ENCODE assay signal across 7 cellular contexts in genomic region chr19:4065430-4066175, GRCh38. TPM values are rescaled to one million over a fixed set of nuclear protein-coding genes. Genes with fewer than 3 reads are reported as not detected.
DNase-seq lines count a peak whose midpoint lies in the region; ATAC-seq and TF ChIP-seq lines count a peak whose summit lies in the region.

No MANE protein-coding gene starts in this region.

- peaks cover 63% of the 10 kb centered on the region for H3K4me1 ChIP-seq in left ventricle myocardium inferior

- no peaks in the 10 kb centered on the region for H3K36me3 ChIP-seq in left ventricle myocardium inferior

- no peaks in the 10 kb centered on the region for H3K27me3 Mint-ChIP-seq in T-helper 17 cell

- peak; percentile 74 for ATAC-seq in GM18502 (IDR thresholded peaks at IDR 0.05; ENCODE audit: poor library complexity, unreplicated experiment)
- ATAC-seq in HG02885 (IDR thresholded peaks at IDR 0.05; ENCODE audit: poor library complexity, unreplicated experiment) = peak; percentile 76
- ATAC-seq in T-helper 17 cell = peak; percentile 83

- peak overlapping the region; percentile 99 for H3K27ac ChIP-seq in left ventricle myocardium inferior (replicated peaks)

- TF ChIP-seq CTCF in left ventricle myocardium inferior (IDR thresholded peaks at IDR 0.05; ENCODE audit: borderline replicate concordance) (no peak), retinal pigment epithelial cell (conservative IDR thresholded peaks at IDR 0.05; ENCODE audit: low read depth, low read length) (no peak)

- peak overlapping the region; percentile 96 for H3K4me3 ChIP-seq in left ventricle myocardium inferior
- H3K4me3 ChIP-seq in retinal pigment epithelial cell (ENCODE audit: low read length) = peak overlapping the region; percentile 68

- no peaks in the 10 kb centered on the region for H3K9me3 ChIP-seq in T-helper 17 cell (ENCODE audit: control insufficient read depth, low read length, poor library complexity, severe bottlenecking)
- H3K9me3 ChIP-seq in left ventricle myocardium inferior (replicated peaks) = no peaks in the 10 kb centered on the region

- H3K4me1 Mint-ChIP-seq in T-helper 17 cell = peaks cover 25% of the 10 kb centered on the region

- intact Hi-C loops in left ventricle myocardium inferior (cut with micrococcal nuclease) = no loop called here

- peak overlapping the region; percentile 67 for H3K4me3 Mint-ChIP-seq in T-helper 17 cell

- no peaks in the 10 kb centered on the region for H3K27me3 ChIP-seq in left ventricle myocardium inferior (ENCODE audit: low read depth)

- DNase-seq in NCI-H1694 treated with DMSO at 0.1 percent for 48 hours (lab: John Stamatoyannopoulos, UW) (peak; percentile 83), T-helper 17 cell (peak; percentile 98 to 99 (median 98)), amygdala (lab: John Stamatoyannopoulos, UW) (peak in 55 of 56 donors; percentile 55 to 99 (median 94)), left ventricle myocardium inferior (peak; percentile 97), retinal pigment epithelial cell (ENCODE audit: low read depth) (peak; percentile 90)

- no peak overlapping the region for H3K27ac Mint-ChIP-seq in T-helper 17 cell

- H3K36me3 Mint-ChIP-seq in T-helper 17 cell (ENCODE audit: low read depth) = peaks cover 2% of the 10 kb centered on the region

RNA-seq across cellular contexts. Expression of gene ZBTB7A, which starts 1.1 kb away (rescaled TPM):
- 10 to 100 TPM; 47.3 to 51.1 TPM for total RNA-seq in T-helper 17 cell
- 30.6 TPM for total RNA-seq in left ventricle myocardium inferior

RNA-seq across cellular contexts. Expression of gene PIAS4, which starts 58.1 kb away (rescaled TPM):
- total RNA-seq in T-helper 17 cell (10 to 100 TPM; 20.8 to 22.7 TPM), left ventricle myocardium inferior (15.4 TPM)

RNA-seq across cellular contexts. Expression of gene MAP2K2, which starts 58.3 kb away (rescaled TPM):
- total RNA-seq in T-helper 17 cell (10 to 100 TPM; 94.3 to 94.6 TPM), left ventricle myocardium inferior (129 TPM)

Comparison
In these comparisons a context has a peak if more than half of its experiments do, and no peak if none do; other contexts are left out.
1. Peak in every context shown above with its lines: DNase-seq, ATAC-seq, H3K4me3 ChIP-seq and H3K27ac ChIP-seq.